ENCODE assay signal across 8 cellular contexts in genomic region chrX:47218280-47218919, GRCh38. TPM values are rescaled to one million over a fixed set of nuclear protein-coding genes. Genes with fewer than 3 reads are reported as not detected.
DNase-seq lines count a peak whose midpoint lies in the region; ATAC-seq and TF ChIP-seq lines count a peak whose summit lies in the region.

Gene CDK16 (plus strand): TSS chrX:47218681. CDS start chrX:47223558, 4,877 bp downstream.

- DNase-seq in CD14-positive monocyte (ENCODE audit: low spot score) (peak; percentile 69), NCI-H748 treated with DMSO at 0.1 percent for 48 hours (lab: John Stamatoyannopoulos, UW) (peak; percentile 54), lung (ENCODE audit: low spot score) (peak; percentile 82)
- DNase-seq in activated CD8-positive, alpha-beta T cell treated with anti-CD3 and anti-CD28 coated beads for 36 hours = peak; percentile 63
- DNase-seq in stimulated activated CD4-positive, alpha-beta T cell treated with anti-CD3 and anti-CD28 coated beads, TNF-alpha, amount 100 ng/mL, for 4 hours (ENCODE audit: low read depth in 3 of 3) = peak; percentile 40 to 52 (median 47)

- H3K9ac ChIP-seq in duodenal mucosa (ENCODE audit: low read depth in 1 of 2, low read length in 2 of 2) = peak within 1 kb of the TSS; percentile 77 to 93

- peak within 1 kb of the TSS; percentile 95 to 99 (median 98) for H3K27ac Mint-ChIP-seq in CD14-positive monocyte
- H3K27ac Mint-ChIP-seq in activated CD8-positive, alpha-beta T cell treated with anti-CD3 and anti-CD28 coated beads for 36 hours = peak within 1 kb of the TSS; percentile 99

- POLR2A ChIA-PET in activated CD8-positive, alpha-beta T cell treated with anti-CD3 and anti-CD28 coated beads for 36 hours (lab: Charles Lee) = interaction anchor here (0.7 to 6.9 kb wide), 7 partner anchors 10 to 352 kb away, joined by 3 to 42 read pairs (median 4); partner anchors contain the start of genes NDUFB11, RBM10 and USP11

- H3K36me3 Mint-ChIP-seq in CD14-positive monocyte = peaks cover 36 to 51% of the 10 kb centered on the region in 2 donors
- H3K36me3 Mint-ChIP-seq in activated CD8-positive, alpha-beta T cell treated with anti-CD3 and anti-CD28 coated beads for 36 hours (ENCODE audit: low read depth) = peaks cover 41% of the 10 kb centered on the region

- peak; percentile 60 for ATAC-seq in GM19395 (IDR thresholded peaks at IDR 0.05; ENCODE audit: unreplicated experiment)
- peak; percentile 35 for ATAC-seq in HG03558 (IDR thresholded peaks at IDR 0.05; ENCODE audit: extremely low read depth, unreplicated experiment)
- peak; percentile 30 for ATAC-seq in activated CD8-positive, alpha-beta T cell treated with anti-CD3 and anti-CD28 coated beads for 36 hours
- ATAC-seq in lung (ENCODE audit: insufficient read depth, low FRiP score) = peak; percentile 69

- H3K27ac ChIP-seq in duodenal mucosa (ENCODE audit: low read depth, low read length) = peak within 1 kb of the TSS; percentile 97
- H3K27ac ChIP-seq in lung (ENCODE audit: low read depth in 1 of 2, low read length in 1 of 2) = peak within 1 kb of the TSS; percentile 93 to 99

- no peak for TF ChIP-seq CTCF in CD14-positive monocyte (IDR thresholded peaks at IDR 0.05)
- TF ChIP-seq CTCF in activated CD8-positive, alpha-beta T cell treated with anti-CD3 and anti-CD28 coated beads for 36 hours (IDR thresholded peaks at IDR 0.05) = no peak
- TF ChIP-seq CTCF in lung (IDR thresholded peaks at IDR 0.05; ENCODE audit: control extremely low read depth, extremely low read depth) = no peak

- H3K27me3 ChIP-seq in duodenal mucosa (ENCODE audit: control insufficient read depth in 1 of 2, insufficient read depth in 2 of 2, low read length in 2 of 2) (no peaks in the 10 kb centered on the region), lung (ENCODE audit: control insufficient read depth, insufficient read depth) (no peaks in the 10 kb centered on the region)

- peak within 1 kb of the TSS; percentile 89 to 93 for H3K4me3 Mint-ChIP-seq in CD14-positive monocyte
- H3K4me3 Mint-ChIP-seq in activated CD8-positive, alpha-beta T cell treated with anti-CD3 and anti-CD28 coated beads for 36 hours = peak within 1 kb of the TSS; percentile 93

- peaks cover 0 to 14% (median 0%) of the 10 kb centered on the region in 7 donors for H3K9me3 Mint-ChIP-seq in CD14-positive monocyte
- H3K9me3 Mint-ChIP-seq in activated CD8-positive, alpha-beta T cell treated with anti-CD3 and anti-CD28 coated beads for 36 hours = no peaks in the 10 kb centered on the region

- CTCF ChIA-PET in activated CD8-positive, alpha-beta T cell treated with anti-CD3 and anti-CD28 coated beads for 36 hours (lab: Charles Lee) = interaction anchor here (1.0 to 1.1 kb wide), 3 partner anchors 17 to 166 kb away, joined by 3 read pairs; no protein-coding TSS in a partner anchor

- intact Hi-C loops in CD14-positive monocyte (cut with micrococcal nuclease) = loop anchor here in 1 of 2 donors (2.0 kb wide), 1 partner anchor 14 kb away; the partner anchor contains the start of gene USP11
- intact Hi-C loops in activated CD8-positive, alpha-beta T cell treated with anti-CD3 and anti-CD28 coated beads for 36 hours (cut with micrococcal nuclease) = no loop called here

- H3K9me3 ChIP-seq in duodenal mucosa (ENCODE audit: control insufficient read depth in 1 of 2, low read length in 2 of 2) (no peaks in the 10 kb centered on the region), lung (ENCODE audit: control insufficient read depth in 2 of 2, insufficient read depth in 1 of 2, low read length in 1 of 2) (peaks cover 0 to 4% of the 10 kb centered on the region in 2 donors)

- H3K4me3 ChIP-seq in duodenal mucosa (ENCODE audit: low read depth in 1 of 2, low read length in 2 of 2) = peak within 1 kb of the TSS; percentile 82 to 83
- peak within 1 kb of the TSS; percentile 80 for H3K4me3 ChIP-seq in lung

- H3K4me1 Mint-ChIP-seq in CD14-positive monocyte = peaks cover 45% of the 10 kb centered on the region
- H3K4me1 Mint-ChIP-seq in activated CD8-positive, alpha-beta T cell treated with anti-CD3 and anti-CD28 coated beads for 36 hours (ENCODE audit: low read depth) = peaks cover 43% of the 10 kb centered on the region

- H3K36me3 ChIP-seq in duodenal mucosa (ENCODE audit: control insufficient read depth in 1 of 2, insufficient read depth in 2 of 2, low read length in 2 of 2) = peaks cover 16 to 36% of the 10 kb centered on the region in 2 donors
- H3K36me3 ChIP-seq in lung (ENCODE audit: control insufficient read depth in 2 of 2, insufficient read depth in 2 of 2, low read length in 2 of 2) = peaks cover 3 to 22% of the 10 kb centered on the region in 2 donors

- H3K27me3 Mint-ChIP-seq in CD14-positive monocyte (ENCODE audit: low read depth in 3 of 3) = peaks cover 0 to 18% (median 0%) of the 10 kb centered on the region in 3 donors
- H3K27me3 Mint-ChIP-seq in activated CD8-positive, alpha-beta T cell treated with anti-CD3 and anti-CD28 coated beads for 36 hours = no peaks in the 10 kb centered on the region

- WGBS in lung, 2 donors = 0 to 1% methylated on average over 35 to 61 of the region's 61 CpGs

- H3K4me1 ChIP-seq in duodenal mucosa (ENCODE audit: control insufficient read depth in 1 of 2, insufficient read depth in 2 of 2, low read length in 2 of 2) (peaks cover 22 to 23% of the 10 kb centered on the region in 2 donors), lung (ENCODE audit: control insufficient read depth in 2 of 2, insufficient read depth in 2 of 2, low read length in 2 of 2) (peaks cover 0 to 17% of the 10 kb centered on the region in 2 donors)

RNA-seq across cellular contexts. Expression of gene CDK16, which starts in this region (rescaled TPM):
- 10 to 100 TPM in 1 of 2 donors, 1 to 10 TPM in 1; 7.3 to 14.1 TPM for polyA plus RNA-seq in CD14-positive monocyte
- 10 to 100 TPM; 56.1 to 61.3 TPM for total RNA-seq in activated CD8-positive, alpha-beta T cell treated with anti-CD3 and anti-CD28 coated beads for 36 hours
- 10 to 100 TPM; 60.6 to 93.5 TPM for total RNA-seq in lung
- 10 to 100 TPM; 50.1 to 60.3 TPM for polyA plus RNA-seq in lung

Comparison
In these comparisons a context has a peak if more than half of its experiments do, and no peak if none do; other contexts are left out.
1. Peak in every context shown above with its lines: DNase-seq, ATAC-seq, H3K4me3 ChIP-seq and H3K27ac ChIP-seq.